ENCODE assay signal across 21 cellular contexts in the genomic region with DNA sequence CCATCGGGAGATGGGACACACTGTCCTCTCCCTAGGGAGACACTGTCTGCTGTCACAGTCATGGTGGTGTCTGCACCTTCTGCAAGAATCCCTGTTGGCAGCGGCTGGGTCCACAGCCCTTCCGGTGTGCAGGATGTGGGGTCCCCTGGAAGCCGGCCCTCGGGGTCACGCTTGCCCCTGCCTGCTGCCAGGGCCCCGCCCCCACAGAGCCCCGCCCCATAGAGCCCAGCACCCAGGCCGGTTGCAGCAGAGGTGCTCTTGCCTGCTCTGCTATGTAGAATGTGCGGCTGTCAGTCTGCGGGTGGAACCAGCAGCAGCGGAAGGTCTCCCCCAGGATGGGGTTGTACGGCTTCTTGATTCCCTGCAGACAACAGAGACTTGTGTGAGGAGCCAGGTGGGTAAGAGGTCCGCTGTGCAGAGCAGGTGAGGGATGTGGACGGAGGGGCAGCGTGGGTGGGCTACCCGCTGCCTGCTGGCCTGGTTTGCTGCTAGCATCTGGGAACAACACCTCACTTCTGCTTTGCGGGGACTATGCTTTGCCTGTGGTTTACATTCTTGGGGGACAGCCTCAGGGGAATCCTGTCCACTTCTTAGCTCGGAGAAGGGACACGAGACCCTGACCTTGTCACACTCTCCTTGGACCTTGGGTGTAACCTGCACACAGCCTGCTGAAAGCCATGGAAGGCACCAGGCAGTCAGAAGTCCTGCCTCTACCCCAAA. TPM values are rescaled to one million over a fixed set of nuclear protein-coding genes. Genes with fewer than 3 reads are reported as not detected.
DNase-seq lines count a peak whose midpoint lies in the region; ATAC-seq and TF ChIP-seq lines count a peak whose summit lies in the region.
"Had no signal": no experiment of that assay in that cellular context is flagged by ENCODE, and none has a peak within 500 bp of the region (broad histone marks: within the 10 kb centered on the region; RNA-seq: fewer than 3 reads in every experiment).

No MANE protein-coding gene starts in this region.

- no peak overlapping the region for H3K4me3 Mint-ChIP-seq in central memory CD8-positive, alpha-beta T cell
- H3K4me3 Mint-ChIP-seq in natural killer cell treated with Interleukin-12 subunit alpha and Interleukin-12 subunit beta and Interleukin-15 and Interleukin-18, amount 100 ng/mL, for 72 hours: no peak overlapping the region
- H3K4me3 Mint-ChIP-seq: CD4-positive, CD25-positive, alpha-beta regulatory T cell; HFFc6 had no signal

- peak overlapping the region; percentile 38 for H3K27ac Mint-ChIP-seq in central memory CD8-positive, alpha-beta T cell (ENCODE audit: low read depth)
- peak overlapping the region; percentile 92 to 95 for H3K27ac Mint-ChIP-seq in natural killer cell treated with Interleukin-12 subunit alpha and Interleukin-12 subunit beta and Interleukin-15 and Interleukin-18, amount 100 ng/mL, for 72 hours
- H3K27ac Mint-ChIP-seq: CD4-positive, CD25-positive, alpha-beta regulatory T cell; HFFc6 had no signal

- H3K27me3 Mint-ChIP-seq in central memory CD8-positive, alpha-beta T cell: no peaks in the 10 kb centered on the region
- H3K27me3 Mint-ChIP-seq in natural killer cell treated with Interleukin-12 subunit alpha and Interleukin-12 subunit beta and Interleukin-15 and Interleukin-18, amount 100 ng/mL, for 72 hours: no peaks in the 10 kb centered on the region

- intact Hi-C loops in left ventricle myocardium superior (cut with micrococcal nuclease): loop anchor here (10.0 kb wide), 1 partner anchor 113 kb away; a partner anchor contains a TSS

- H3K9me3 ChIP-seq in right atrium auricular region: no peaks in the 10 kb centered on the region
- H3K9me3 ChIP-seq: esophagus squamous epithelium, gastrocnemius medialis, pancreas had no signal

- H3K36me3 Mint-ChIP-seq in central memory CD8-positive, alpha-beta T cell (ENCODE audit: insufficient read depth): peaks cover 5% of the 10 kb centered on the region
- H3K36me3 Mint-ChIP-seq in natural killer cell treated with Interleukin-12 subunit alpha and Interleukin-12 subunit beta and Interleukin-15 and Interleukin-18, amount 100 ng/mL, for 72 hours: peaks cover 4% of the 10 kb centered on the region
- H3K36me3 Mint-ChIP-seq: CD4-positive, CD25-positive, alpha-beta regulatory T cell; naive B cell had no signal

- H3K4me3 ChIP-seq in right atrium auricular region: no peak overlapping the region
- H3K4me3 ChIP-seq: esophagus squamous epithelium, gastrocnemius medialis, pancreas had no signal

- in situ Hi-C loops in ACHN (cut with HindIII; ENCODE audit: low pct_ligation_motif_present, low pct_unique_long_range_greater_than_20kb, low sequenced_read_pairs): no loop called here

- no peaks in the 10 kb centered on the region for H3K9me3 Mint-ChIP-seq in central memory CD8-positive, alpha-beta T cell
- H3K9me3 Mint-ChIP-seq in natural killer cell treated with Interleukin-12 subunit alpha and Interleukin-12 subunit beta and Interleukin-15 and Interleukin-18, amount 100 ng/mL, for 72 hours: no peaks in the 10 kb centered on the region
- H3K9me3 Mint-ChIP-seq: CD4-positive, CD25-positive, alpha-beta regulatory T cell; HFFc6; naive B cell had no signal

- ATAC-seq in left ventricle myocardium superior: no peak
- ATAC-seq in central memory CD8-positive, alpha-beta T cell (replicated peaks; ENCODE audit: extremely low read depth, poor library complexity, severe bottlenecking): no peak
- ATAC-seq in natural killer cell treated with Interleukin-12 subunit alpha and Interleukin-12 subunit beta and Interleukin-15 and Interleukin-18, amount 100 ng/mL, for 72 hours: no peak
- ATAC-seq: gastrocnemius medialis, pancreas had no signal

- H3K4me1 Mint-ChIP-seq in central memory CD8-positive, alpha-beta T cell: peaks cover 16% of the 10 kb centered on the region
- H3K4me1 Mint-ChIP-seq in natural killer cell treated with Interleukin-12 subunit alpha and Interleukin-12 subunit beta and Interleukin-15 and Interleukin-18, amount 100 ng/mL, for 72 hours (ENCODE audit: low read depth in 2 of 2): peaks cover 21 to 34% of the 10 kb centered on the region in 2 donors
- H3K4me1 Mint-ChIP-seq: naive B cell had no signal

- TF ChIP-seq CTCF in right atrium auricular region (IDR thresholded peaks at IDR 0.05): no peak

- peak; percentile 52 for DNase-seq in right atrium auricular region (ENCODE audit: low spot score)
- no peak for DNase-seq in left ventricle myocardium superior
- no peak for DNase-seq in central memory CD8-positive, alpha-beta T cell (ENCODE audit: low spot score in 2 of 2)
- peak; percentile 18 for DNase-seq in natural killer cell treated with Interleukin-12 subunit alpha and Interleukin-12 subunit beta and Interleukin-15 and Interleukin-18, amount 100 ng/mL, for 72 hours (ENCODE audit: low spot score)
- peak; percentile 30 for DNase-seq in ureter (ENCODE audit: low spot score)
- no peak for DNase-seq in NOMO-1 treated with dmso at 0.1 percent for 144 hours (lab: John Stamatoyannopoulos, UW; ENCODE audit: unreplicated experiment)
- no peak for DNase-seq in kidney glomerular epithelial cell (lab: John Stamatoyannopoulos, UW)
- DNase-seq in ACHN: no peak
- DNase-seq: activated CD4-positive, alpha-beta T cell treated with anti-CD3 and anti-CD28 coated beads for 48 hours; activated effector memory CD4-positive, alpha-beta T cell treated with Interleukin-2 at 50 U/mL for 16 hours; CD4-positive, CD25-positive, alpha-beta regulatory T cell; esophagus squamous epithelium; HFFc6; mesendoderm; MV-4-11; naive B cell; NCI-H1694 treated with DMSO at 0.1 percent for 48 hours; NCI-H748 treated with DMSO at 0.1 percent for 48 hours; SIG-M5 had no signal

- H3K27me3 ChIP-seq in right atrium auricular region: no peaks in the 10 kb centered on the region
- H3K27me3 ChIP-seq: esophagus squamous epithelium, gastrocnemius medialis, pancreas had no signal

- H3K27ac ChIP-seq in right atrium auricular region: no peak overlapping the region
- H3K27ac ChIP-seq: esophagus squamous epithelium, gastrocnemius medialis, pancreas had no signal

- no peaks in the 10 kb centered on the region for H3K4me1 ChIP-seq in right atrium auricular region
- H3K4me1 ChIP-seq: gastrocnemius medialis, pancreas had no signal

- peaks cover 18% of the 10 kb centered on the region for H3K36me3 ChIP-seq in right atrium auricular region
- H3K36me3 ChIP-seq: pancreas had no signal

RNA-seq across cellular contexts. Expression of a gene that starts 44.9 kb away (rescaled TPM):
- total RNA-seq in right atrium auricular region: 10 to 100 TPM; 12.2 to 15.3 TPM
- total RNA-seq in left ventricle myocardium superior: 12.4 TPM
- 100 to 1,000 TPM in 1 of 2 donors, 10 to 100 TPM in 1; 88.8 to 128 TPM for total RNA-seq in natural killer cell treated with Interleukin-12 subunit alpha and Interleukin-12 subunit beta and Interleukin-15 and Interleukin-18, amount 100 ng/mL, for 72 hours
- total RNA-seq in ureter: 90.0 TPM

Comparison
In these comparisons a context has a peak if more than half of its experiments do, and no peak if none do; other contexts are left out.
1. DNase-seq: peak in right atrium auricular region (single experiment), natural killer cell treated with Interleukin-12 subunit alpha and Interleukin-12 subunit beta and Interleukin-15 and Interleukin-18, amount 100 ng/mL, for 72 hours (single experiment) and ureter (single experiment); none in left ventricle myocardium superior (single experiment), central memory CD8-positive, alpha-beta T cell (0 of 2), NOMO-1 treated with dmso at 0.1 percent for 144 hours (single experiment), kidney glomerular epithelial cell (single experiment) and ACHN (single experiment).